22 cellular contexts compared by ENCODE assay signal in the genomic region with DNA sequence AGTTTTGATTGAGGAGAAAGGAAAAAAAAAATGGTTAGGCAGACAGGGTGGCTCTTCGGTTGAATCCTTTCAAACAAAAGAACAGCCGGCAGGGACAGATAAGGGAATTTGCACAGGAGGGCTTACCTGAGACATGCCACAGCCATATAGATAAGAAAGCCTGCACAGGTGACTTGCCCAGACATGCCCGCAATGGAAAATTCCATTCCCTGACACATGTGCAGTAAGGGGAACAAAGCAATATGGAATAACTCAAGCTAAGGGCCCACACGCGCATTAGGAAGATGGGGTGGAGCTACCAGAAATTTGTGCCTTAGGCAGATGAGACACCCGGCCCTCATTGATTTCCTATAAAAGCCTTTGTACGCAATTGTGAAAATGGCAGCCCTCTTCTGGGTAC.
DNase-seq lines count a peak whose midpoint lies in the region; ATAC-seq and TF ChIP-seq lines count a peak whose summit lies in the region.
"Had no signal": no experiment of that assay in that cellular context is flagged by ENCODE, and none has a peak within 500 bp of the region (broad histone marks: within the 10 kb centered on the region; RNA-seq: fewer than 3 reads in every experiment).

No MANE protein-coding gene starts in this region.

- H4K91ac ChIP-seq in trophoblast cell (ENCODE audit: low read depth, low read length), result peak overlapping the region; percentile 99
- no peak overlapping the region for H4K91ac ChIP-seq in H9 (ENCODE audit: insufficient read length, low read depth, low read length)

- no peak overlapping the region for H3T11ph ChIP-seq in H9 (ENCODE audit: low read length)

- H3K79me1 ChIP-seq in trophoblast cell (ENCODE audit: low read length) (peaks cover 22% of the 10 kb centered on the region), H9 (ENCODE audit: insufficient read depth, low read depth, low read length, poor library complexity, severe bottlenecking) (no peaks in the 10 kb centered on the region)

- no peak overlapping the region for H3K56ac ChIP-seq in H9 (ENCODE audit: insufficient read length, low read depth, low read length)

- no peak for ATAC-seq in HG03280 (IDR thresholded peaks at IDR 0.05; ENCODE audit: unreplicated experiment)
- no peak for ATAC-seq in HG02623 (IDR thresholded peaks at IDR 0.05; ENCODE audit: unreplicated experiment)
- ATAC-seq: activated naive CD8-positive, alpha-beta T cell treated with anti-CD3 and anti-CD28 coated beads, Interleukin-2, amount 50 U/mL, for 24 hours; body of pancreas; Panc1 had no signal

- peaks cover 3% of the 10 kb centered on the region for H3K79me2 ChIP-seq in trophoblast cell (ENCODE audit: control insufficient read depth, insufficient read depth, low read length, poor library complexity)
- H3K79me2 ChIP-seq in H9 (ENCODE audit: insufficient read depth, low read length), result no peaks in the 10 kb centered on the region

- H2BK5ac ChIP-seq in trophoblast cell (ENCODE audit: low read depth, low read length, poor library complexity), result peak overlapping the region; percentile 98
- H2BK5ac ChIP-seq in H9 (ENCODE audit: insufficient read length, low read length), result no peak overlapping the region

- H2AK5ac ChIP-seq in trophoblast cell (ENCODE audit: low read length) (peak overlapping the region; percentile 61), H9 (ENCODE audit: insufficient read length, low read length) (no peak overlapping the region)

- H3K23ac ChIP-seq in trophoblast cell (ENCODE audit: low read length), result no peak overlapping the region
- H3K23ac ChIP-seq in H9 (ENCODE audit: insufficient read length, low read depth, low read length), result no peak overlapping the region

- no peaks in the 10 kb centered on the region for H4K20me1 ChIP-seq in H9 (ENCODE audit: control insufficient read depth, insufficient read depth, insufficient read length)

- H3K4me1 Mint-ChIP-seq in endodermal cell (peaks cover 45% of the 10 kb centered on the region), H9 (peaks cover 17 to 20% of the 10 kb centered on the region in 2 experiments)
- H3K4me1 Mint-ChIP-seq: activated CD4-positive, alpha-beta T cell treated with anti-CD3 and anti-CD28 coated beads, Interleukin-2, amount 10 ng/mL, durations not matched to agents 24 days and 14 days; activated naive CD8-positive, alpha-beta T cell treated with anti-CD3 and anti-CD28 coated beads, Interleukin-2, amount 50 U/mL, for 24 hours had no signal

- no peak overlapping the region for H4K5ac ChIP-seq in H9 (ENCODE audit: insufficient read length, low read depth, low read length)

- H3K4me3 Mint-ChIP-seq in endodermal cell (no peak overlapping the region), H9 (no peak overlapping the region)
- H3K4me3 Mint-ChIP-seq: activated CD4-positive, alpha-beta T cell treated with anti-CD3 and anti-CD28 coated beads, Interleukin-2, amount 10 ng/mL, durations not matched to agents 24 days and 14 days; activated naive CD8-positive, alpha-beta T cell treated with anti-CD3 and anti-CD28 coated beads, Interleukin-2, amount 50 U/mL, for 24 hours had no signal

- H3K18ac ChIP-seq in trophoblast cell (ENCODE audit: low read length) (peak overlapping the region; percentile 84), H9 (ENCODE audit: insufficient read length, low read depth, low read length) (no peak overlapping the region)

- H3K27me3 Mint-ChIP-seq in endodermal cell (ENCODE audit: insufficient read depth) (no peaks in the 10 kb centered on the region), H9 (ENCODE audit: low read depth) (peaks cover 15% of the 10 kb centered on the region)
- H3K27me3 Mint-ChIP-seq: activated CD4-positive, alpha-beta T cell treated with anti-CD3 and anti-CD28 coated beads, Interleukin-2, amount 10 ng/mL, durations not matched to agents 24 days and 14 days; activated naive CD8-positive, alpha-beta T cell treated with anti-CD3 and anti-CD28 coated beads, Interleukin-2, amount 50 U/mL, for 24 hours had no signal

- H3K9me3 Mint-ChIP-seq in endodermal cell, result peaks cover 13% of the 10 kb centered on the region
- peaks cover 14 to 27% of the 10 kb centered on the region in 2 experiments for H3K9me3 Mint-ChIP-seq in H9

- H2BK120ac ChIP-seq in trophoblast cell (ENCODE audit: insufficient read depth, low read length, poor library complexity) (peak overlapping the region; percentile 96), H9 (ENCODE audit: low read depth, low read length, poor library complexity, severe bottlenecking) (no peak overlapping the region)

- H2BK20ac ChIP-seq in H9 (ENCODE audit: low read depth, low read length, poor library complexity, severe bottlenecking), result no peak overlapping the region

- H2BK15ac ChIP-seq in H9 (ENCODE audit: low read depth, low read length), result no peak overlapping the region

- H3K4me2 ChIP-seq in trophoblast cell (ENCODE audit: low read length), result no peak overlapping the region
- H3K4me2 ChIP-seq in H9 (ENCODE audit: insufficient read depth, insufficient read length, low read length), result no peak overlapping the region

- H3K9me3 ChIP-seq in HUES6 (ENCODE audit: control insufficient read depth, insufficient read depth, low read depth, low read length), result peaks cover 20% of the 10 kb centered on the region
- H3K9me3 ChIP-seq in endodermal cell (ENCODE audit: control insufficient read depth, low read length), result peaks cover 10% of the 10 kb centered on the region
- H3K9me3 ChIP-seq in trophoblast cell (ENCODE audit: insufficient read depth, low read depth, low read length), result peaks cover 3% of the 10 kb centered on the region
- no peaks in the 10 kb centered on the region for H3K9me3 ChIP-seq in H9 (ENCODE audit: control insufficient read depth, low read depth, low read length)
- H3K9me3 ChIP-seq: body of pancreas, SJCRH30 had no signal

- TF ChIP-seq CTCF in endodermal cell (conservative IDR thresholded peaks at IDR 0.05), result no peak
- no peak for TF ChIP-seq CTCF in H9 (conservative IDR thresholded peaks at IDR 0.05)

- H3K14ac ChIP-seq in trophoblast cell (ENCODE audit: low read length) (peak overlapping the region; percentile 93), H9 (ENCODE audit: insufficient read depth, low read length) (no peak overlapping the region)

- peak overlapping the region; percentile 3; the same call in 1 of the 2 replicates for H3K27ac ChIP-seq in HUES6 (ENCODE audit: low read depth, low read length)
- H3K27ac ChIP-seq in endodermal cell (ENCODE audit: low read depth, low read length), result no peak overlapping the region
- H3K27ac ChIP-seq in trophoblast cell (ENCODE audit: low read depth, low read length), result peak overlapping the region; percentile 82
- H3K27ac ChIP-seq in H9 (ENCODE audit: insufficient read length, low read depth, low read length), result no peak overlapping the region
- H3K27ac ChIP-seq: body of pancreas, GM23248, SJCRH30, skin epidermis had no signal

- H2BK12ac ChIP-seq in trophoblast cell (ENCODE audit: low read length) (peak overlapping the region; percentile 93), H9 (ENCODE audit: insufficient read length, low read depth, low read length) (no peak overlapping the region)

- peak overlapping the region; percentile 87 for H3K4ac ChIP-seq in trophoblast cell (ENCODE audit: low read depth, low read length)
- H3K4ac ChIP-seq in H9 (ENCODE audit: low read depth, low read length), result no peak overlapping the region

- H3K36me3 ChIP-seq in HUES6 (ENCODE audit: control insufficient read depth, insufficient read depth, low read length) (no peaks in the 10 kb centered on the region), endodermal cell (ENCODE audit: control insufficient read depth, insufficient read depth, low read length) (peaks cover 9% of the 10 kb centered on the region), trophoblast cell (ENCODE audit: control insufficient read depth in 1 of 2, insufficient read depth in 2 of 2, low read length in 2 of 2) (no peaks in the 10 kb centered on the region)
- H3K36me3 ChIP-seq: SJCRH30 had no signal

- H3K23me2 ChIP-seq in H9 (ENCODE audit: insufficient read length, low read depth, low read length, poor library complexity, severe bottlenecking), result no peaks in the 10 kb centered on the region

- H3K4me3 ChIP-seq in HUES6 (ENCODE audit: low read depth, low read length) (no peak overlapping the region), endodermal cell (ENCODE audit: low read length) (peak overlapping the region; percentile 69), trophoblast cell (ENCODE audit: low read depth, low read length) (no peak overlapping the region)
- H3K4me3 ChIP-seq: body of pancreas, GM23248, SJCRH30, skin epidermis had no signal

- H3K4me1 ChIP-seq in HUES6 (ENCODE audit: control insufficient read depth, insufficient read depth, low read length) (no peaks in the 10 kb centered on the region), endodermal cell (ENCODE audit: control insufficient read depth, insufficient read depth, low read length) (peaks cover 9% of the 10 kb centered on the region), trophoblast cell (ENCODE audit: control insufficient read depth in 1 of 2, insufficient read depth in 2 of 2, low read length in 2 of 2) (peaks cover 7 to 8% of the 10 kb centered on the region in 2 experiments), H9 (ENCODE audit: insufficient read depth, low read length) (no peaks in the 10 kb centered on the region)

- H4K12ac ChIP-seq in trophoblast cell (ENCODE audit: low read depth, low read length), result peak overlapping the region; percentile 80

- H3K27ac Mint-ChIP-seq in endodermal cell, result peak overlapping the region; percentile 63
- 0 out of 7 replicates have a peak overlapping the region, but pooled peaks of 1 of the 3 experiments have one; percentile 4 for H3K27ac Mint-ChIP-seq in H9
- H3K27ac Mint-ChIP-seq: activated CD4-positive, alpha-beta T cell treated with anti-CD3 and anti-CD28 coated beads, Interleukin-2, amount 10 ng/mL, durations not matched to agents 24 days and 14 days; activated naive CD8-positive, alpha-beta T cell treated with anti-CD3 and anti-CD28 coated beads, Interleukin-2, amount 50 U/mL, for 24 hours; activated T-helper 2 cell treated with anti-CD3 and anti-CD28 coated beads, Interferon-gamma antibody, Interleukin-2, Interleukin-4, amounts not matched to agents 10 μg/mL and 5 μg/mL and 100 μg/mL, durations not matched to agents 14 hours and 24 hours and 36 hours had no signal

- peak; percentile 26 to 42 for DNase-seq in NCI-H526 (lab: John Stamatoyannopoulos, UW)
- no peak for DNase-seq in NCI-H526 treated with DMSO at 0.1 percent for 48 hours (lab: John Stamatoyannopoulos, UW)
- DNase-seq in endodermal cell, result peak; percentile 61
- peak; percentile 79 to 90 for DNase-seq in trophoblast cell
- no peak for DNase-seq in H9
- DNase-seq: activated CD4-positive, alpha-beta T cell treated with anti-CD3 and anti-CD28 coated beads, Interleukin-2, amount 10 ng/mL, durations not matched to agents 24 days and 14 days; activated naive CD8-positive, alpha-beta T cell treated with anti-CD3 and anti-CD28 coated beads, Interleukin-2, amount 50 U/mL, for 24 hours; DND-41; effector CD8-positive, alpha-beta T cell; NCI-H1694; NK-92 treated with Interleukin-12 subunit alpha and Interleukin-12 subunit beta, amount 100 ng/mL, for 24 hours; SJCRH30; stimulated activated CD4-positive, alpha-beta T cell treated with anti-CD3 and anti-CD28 coated beads, Interleukin-2, amount 100 ng/mL, for 48 hours; stimulated activated naive CD4-positive, alpha-beta T cell treated with Interleukin-2 at 50 U/mL for 16 hours had no signal

- H4K8ac ChIP-seq in trophoblast cell (ENCODE audit: low read depth, low read length) (peak overlapping the region; percentile 84), H9 (replicated peaks; ENCODE audit: insufficient read length, low read depth, low read length) (no peak overlapping the region)

- H3K27me3 ChIP-seq in HUES6 (ENCODE audit: control insufficient read depth, insufficient read depth, low read length) (no peaks in the 10 kb centered on the region), endodermal cell (ENCODE audit: control insufficient read depth, insufficient read depth, low read length, poor library complexity, severe bottlenecking) (no peaks in the 10 kb centered on the region), trophoblast cell (ENCODE audit: insufficient read depth, low read length) (no peaks in the 10 kb centered on the region), H9 (ENCODE audit: insufficient read depth, low read length) (no peaks in the 10 kb centered on the region)
- H3K27me3 ChIP-seq: body of pancreas, SJCRH30 had no signal

- H2AFZ ChIP-seq in trophoblast cell (ENCODE audit: insufficient read depth, low read length, poor library complexity) (peak overlapping the region; percentile 86), H9 (ENCODE audit: low read length) (no peak overlapping the region)
- H2AFZ ChIP-seq: GM23248 had no signal

- peaks cover 9% of the 10 kb centered on the region for H3K36me3 Mint-ChIP-seq in endodermal cell (ENCODE audit: low read depth)
- H3K36me3 Mint-ChIP-seq in H9 (ENCODE audit: insufficient read depth in 1 of 3, low read depth in 3 of 3), result peaks cover 10 to 30% (median 22%) of the 10 kb centered on the region in 3 experiments

- WGBS in endodermal cell (ENCODE audit: insufficient coverage in 1 of 2, insufficient read length in 1 of 2), 2 experiments, result 71 to 84% methylated on average over 6 to 7 of the region's 7 CpGs
- WGBS in trophoblast cell (ENCODE audit: extremely low coverage, insufficient coverage, insufficient read length), result no CpG with 5 or more reads among the region's 7 CpGs
- WGBS in H9 (ENCODE audit: extremely low coverage, insufficient read length, low lambda C conversion rate), result no CpG with 5 or more reads among the region's 7 CpGs

- H3K9ac ChIP-seq in HUES6 (ENCODE audit: low read length), result peak overlapping the region; percentile 26
- peak overlapping the region; percentile 12 for H3K9ac ChIP-seq in endodermal cell (ENCODE audit: extremely low read depth, low read length, poor library complexity, severe bottlenecking)
- no peak overlapping the region for H3K9ac ChIP-seq in trophoblast cell (ENCODE audit: low read length)
- H3K9ac ChIP-seq in H9 (ENCODE audit: extremely low read depth, insufficient read length, low read length), result no peak overlapping the region
- H3K9ac ChIP-seq: GM23248 had no signal

Comparison
In these comparisons a context has a peak if more than half of its experiments do, and no peak if none do; other contexts are left out.
1. DNase-seq: peak in NCI-H526 (2 of 2), endodermal cell (single experiment) and trophoblast cell (2 of 2); none in NCI-H526 treated with DMSO at 0.1 percent for 48 hours (single experiment) and H9 (single experiment).
2. H3K27ac ChIP-seq: peak in HUES6 (single experiment) and trophoblast cell (single experiment); none in endodermal cell (single experiment) and H9 (single experiment).
3. H3K9ac ChIP-seq: peak in HUES6 (single experiment) and endodermal cell (single experiment); none in trophoblast cell (single experiment) and H9 (single experiment).